Comparison of ENCODE assay signal across 9 cellular contexts in genomic region chr6:159623156-159623555, GRCh38.
"Had no signal": no experiment of that assay in that cellular context is flagged by ENCODE, and none has a peak within 500 bp of the region (broad histone marks: within the 10 kb centered on the region; RNA-seq: fewer than 3 reads in every experiment).

No MANE protein-coding gene starts in this region.

- DNase-seq: GM23248, GOT3, H7, HFFc6, KBM-7 had no signal

- H3K9ac ChIP-seq: GM23248, KMS-11 had no signal

- H3K27ac ChIP-seq: GM23248, KMS-11 had no signal

- ATAC-seq: HCT116 had no signal

- H2AFZ ChIP-seq: GM23248 had no signal

- FAIRE-seq: HTR-8/SVneo had no signal

- H3K36me3 ChIP-seq: HAP-1 had no signal

- H3K4me1 ChIP-seq: HAP-1 had no signal

- H3K4me2 ChIP-seq: KMS-11 had no signal

- H3K4me3 ChIP-seq: GM23248, HAP-1 had no signal

- H3K9me3 ChIP-seq: HAP-1 had no signal
